In the genomic region with DNA sequence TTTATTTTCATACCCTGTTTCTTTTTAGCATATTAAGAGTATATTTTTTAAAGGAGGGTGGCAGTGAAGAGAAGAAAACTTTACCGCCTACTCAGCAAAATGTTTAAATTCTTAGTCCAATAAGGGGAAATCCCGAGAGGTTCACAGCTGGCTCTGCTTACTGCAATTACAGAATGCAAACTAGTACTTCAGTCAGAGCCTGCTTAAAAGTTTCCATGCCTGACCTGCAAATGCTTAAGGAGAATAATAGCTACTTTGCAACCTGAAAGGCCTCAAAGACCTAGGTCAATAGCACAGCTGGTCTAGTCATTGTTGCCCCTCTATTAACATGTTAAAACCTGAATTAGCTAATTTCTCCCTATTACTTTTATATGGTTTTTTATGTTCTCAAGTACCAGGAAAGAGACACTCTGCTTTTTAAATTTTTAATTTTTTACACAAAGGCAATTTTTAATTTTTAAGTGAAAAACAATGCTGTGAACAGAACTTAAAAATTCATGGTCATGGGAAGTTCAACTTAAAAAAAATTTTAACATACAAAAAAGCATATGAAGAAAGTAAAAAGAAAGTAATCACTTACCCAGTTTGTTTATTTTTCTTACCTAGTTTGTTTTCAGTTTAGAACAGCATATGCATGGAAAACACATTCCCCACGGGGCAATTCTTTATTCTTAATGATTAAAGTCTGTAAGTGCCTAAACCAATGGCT, we compare ENCODE assay signal across 14 cellular contexts.
DNase-seq lines count a peak whose midpoint lies in the region; ATAC-seq and TF ChIP-seq lines count a peak whose summit lies in the region.
"Had no signal": no experiment of that assay in that cellular context is flagged by ENCODE, and none has a peak within 500 bp of the region (broad histone marks: within the 10 kb centered on the region; RNA-seq: fewer than 3 reads in every experiment).

No MANE protein-coding gene starts in this region.

- H3K9me3 ChIP-seq in HUES48 (ENCODE audit: control insufficient read depth, insufficient read depth, low read length) (no peaks in the 10 kb centered on the region), upper lobe of right lung (no peaks in the 10 kb centered on the region), osteoblast (ENCODE audit: low read depth, low read length) (no peaks in the 10 kb centered on the region)
- H3K9me3 ChIP-seq: thoracic aorta had no signal

- no peaks in the 10 kb centered on the region for H3K79me2 ChIP-seq in osteoblast (ENCODE audit: insufficient read depth, low read length)

- H3K27ac ChIP-seq in HUES48 (ENCODE audit: low read depth, low read length) (peak overlapping the region; percentile 97), upper lobe of right lung (no peak overlapping the region), osteoblast (ENCODE audit: low read depth, low read length) (no peak overlapping the region)
- H3K27ac ChIP-seq: 22Rv1, thoracic aorta had no signal

- H3K4me3 ChIP-seq in HUES48 (ENCODE audit: low read depth, low read length) = peak overlapping the region; percentile 31
- no peak overlapping the region for H3K4me3 ChIP-seq in foreskin fibroblast (ENCODE audit: low read depth in 1 of 2, low read length in 2 of 2)
- no peak overlapping the region for H3K4me3 ChIP-seq in upper lobe of right lung
- H3K4me3 ChIP-seq in osteoblast (ENCODE audit: insufficient read depth, low read length) = no peak overlapping the region
- H3K4me3 ChIP-seq: thoracic aorta had no signal

- H3K4me2 ChIP-seq in osteoblast (ENCODE audit: insufficient read depth, low read length) = no peak overlapping the region

- H3K9ac ChIP-seq in HUES48 (ENCODE audit: low read depth, low read length) = peak overlapping the region; percentile 49

- H3K27me3 ChIP-seq in HUES48 (ENCODE audit: control insufficient read depth, insufficient read depth, low read length) (no peaks in the 10 kb centered on the region), upper lobe of right lung (no peaks in the 10 kb centered on the region), osteoblast (ENCODE audit: insufficient read depth, low read length) (no peaks in the 10 kb centered on the region)

- intact Hi-C loops in upper lobe of right lung (cut with DNase I) = no loop called here

- DNase-seq in NCI-H1105 treated with DMSO at 0.1 percent for 48 hours (lab: John Stamatoyannopoulos, UW) (peak; percentile 33), NCI-H1105 (lab: John Stamatoyannopoulos, UW) (no peak), foreskin fibroblast (peak; percentile 25 to 60), upper lobe of right lung (no peak), osteoblast (ENCODE audit: insufficient read length, low spot score, missing footprints) (no peak), occipital lobe (lab: John Stamatoyannopoulos, UW) (no peak), anterior cingulate cortex (lab: John Stamatoyannopoulos, UW) (no peak)
- DNase-seq: naive B cell; NCI-H446; stimulated activated CD4-positive, alpha-beta T cell treated with anti-CD3 and anti-CD28 coated beads, Interleukin-1b, Interleukin-23, amount 100 ng/mL, for 48 hours; T-cell had no signal

- TF ChIP-seq CTCF in foreskin fibroblast (IDR thresholded peaks at IDR 0.05; ENCODE audit: low read depth, low read length) (no peak), upper lobe of right lung (IDR thresholded peaks at IDR 0.05) (no peak), osteoblast (IDR thresholded peaks at IDR 0.05; ENCODE audit: extremely low read depth, low read depth, low read length) (no peak)

- no peaks in the 10 kb centered on the region for H3K36me3 ChIP-seq in HUES48 (ENCODE audit: control insufficient read depth, insufficient read depth, low read length)
- no peaks in the 10 kb centered on the region for H3K36me3 ChIP-seq in upper lobe of right lung
- no peaks in the 10 kb centered on the region for H3K36me3 ChIP-seq in osteoblast (ENCODE audit: insufficient read depth, low read length)
- H3K36me3 ChIP-seq: thoracic aorta had no signal

- no peaks in the 10 kb centered on the region for H4K20me1 ChIP-seq in osteoblast (ENCODE audit: insufficient read depth, low read length)

- H3K4me1 ChIP-seq in HUES48 (ENCODE audit: control insufficient read depth, insufficient read depth, low read length) (peaks cover 71% of the 10 kb centered on the region), upper lobe of right lung (no peaks in the 10 kb centered on the region), osteoblast (ENCODE audit: insufficient read depth, low read length) (peaks cover 11% of the 10 kb centered on the region)

- H2AFZ ChIP-seq in osteoblast (ENCODE audit: low read length) = no peak overlapping the region

- ATAC-seq in upper lobe of right lung = peak; percentile 40
- ATAC-seq: T-cell had no signal

Comparison
In these comparisons a context has a peak if more than half of its experiments do, and no peak if none do; other contexts are left out.
1. DNase-seq: peak in NCI-H1105 treated with DMSO at 0.1 percent for 48 hours (single experiment) and foreskin fibroblast (2 of 2); none in NCI-H1105 (single experiment), upper lobe of right lung (single experiment), osteoblast (single experiment), occipital lobe (single experiment) and anterior cingulate cortex (0 of 58).